In the genomic region with DNA sequence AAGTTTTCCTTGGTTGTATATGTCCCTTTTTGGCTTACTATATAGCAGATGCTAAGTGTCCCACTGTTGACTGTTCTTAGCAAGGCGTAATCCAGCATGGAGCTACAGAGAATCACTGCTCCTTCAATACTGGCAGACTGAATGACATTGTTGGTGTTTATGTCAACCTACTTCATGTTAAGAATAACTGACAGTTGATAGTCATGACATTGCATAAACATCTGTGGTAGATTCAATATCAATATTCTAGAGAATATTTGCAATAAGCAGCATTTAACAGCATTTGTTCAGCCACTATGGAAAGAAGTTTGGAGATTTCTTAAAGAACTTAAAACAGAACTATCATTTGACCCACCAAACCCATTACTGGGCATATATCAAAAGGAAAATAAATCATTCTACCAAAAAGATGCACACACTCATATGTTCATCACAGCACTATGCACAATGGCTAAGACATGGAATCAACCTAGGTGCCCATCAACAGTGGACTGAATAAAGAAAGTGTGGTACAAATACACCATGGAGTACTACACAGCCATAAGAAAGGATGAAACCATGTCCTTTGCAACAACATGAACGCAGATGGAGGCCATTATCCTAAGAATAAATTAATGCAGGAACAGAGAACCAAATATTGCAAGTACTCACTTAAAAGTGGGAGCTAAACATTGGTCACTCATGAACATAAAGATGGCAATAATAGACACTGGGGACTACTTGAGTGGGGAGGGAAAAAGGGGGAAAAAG, we compare ENCODE assay signal across 1 cellular context.
TF ChIP-seq lines count a peak whose summit lies in the region.

No MANE protein-coding gene starts in this region.

TF ChIP-seq in K562, 482 proteins besides CTCF, POLR2A, EP300 and RAD21 (continued from another document):
- TF ChIP-seq EHMT2 (IDR thresholded peaks at IDR 0.05) (0 out of 2 replicates have a peak, but pooled peaks have one; percentile 24), ARNT (IDR thresholded peaks at IDR 0.05) (peak in 1 of 2 experiments; percentile 22; a peak in 1 of 4 replicates), RBM25 (IDR thresholded peaks at IDR 0.05; ENCODE audit: low read depth, low read length, severe bottlenecking) (peak; percentile 40), BCOR (IDR thresholded peaks at IDR 0.05) (peak; percentile 70), FOXM1 (IDR thresholded peaks at IDR 0.05; ENCODE audit: low read depth) (no peak), FOXM1 (CRISPR knock-in tag; IDR thresholded peaks at IDR 0.05; ENCODE audit: low read depth) (no peak), CBX3 (IDR thresholded peaks at IDR 0.05; ENCODE audit: borderline replicate concordance in 1 of 2, low read length in 2 of 2) (peak in 1 of 2 experiments; percentile 42; a peak in 1 of 3 replicates)
TF ChIP-seq in K562: peak in this region for 13.
